In genomic region chr14:104724981-104725771, GRCh38 we compare ENCODE assay signal across 9 cellular contexts. TPM values are rescaled to one million over a fixed set of nuclear protein-coding genes. Genes with fewer than 3 reads are reported as not detected.
DNase-seq lines count a peak whose midpoint lies in the region; ATAC-seq, FAIRE-seq and TF ChIP-seq lines count a peak whose summit lies in the region.
"Had no signal": no experiment of that assay in that cellular context is flagged by ENCODE, and none has a peak within 500 bp of the region (broad histone marks: within the 10 kb centered on the region; RNA-seq: fewer than 3 reads in every experiment).

No MANE protein-coding gene starts in this region.

- H3K4me3 ChIP-seq in WERI-Rb-1 (ENCODE audit: low read depth, low read length), result peak overlapping the region; percentile 41
- peak overlapping the region; percentile 45 for H3K4me3 ChIP-seq in ovary

- no peaks in the 10 kb centered on the region for H3K27me3 Mint-ChIP-seq in activated T-cell treated with anti-CD3 and anti-CD28 coated beads, Interleukin-2, amount 50 U/mL, for 4 hours (ENCODE audit: low read depth)

- TF ChIP-seq POLR2A in ovary (IDR thresholded peaks at IDR 0.05) (no peak), H54 (IDR thresholded peaks at IDR 0.05; ENCODE audit: low read depth, low read length) (no peak)

- H3K4me1 Mint-ChIP-seq in activated T-cell treated with anti-CD3 and anti-CD28 coated beads, Interleukin-2, amount 50 U/mL, for 4 hours (ENCODE audit: low read depth), result no peaks in the 10 kb centered on the region

- 8 to 11% (median 9%) methylated on average over 24 of the region's 24 CpGs for WGBS in ovary, 3 donors

- H3K9me3 Mint-ChIP-seq in activated T-cell treated with anti-CD3 and anti-CD28 coated beads, Interleukin-2, amount 50 U/mL, for 4 hours, result no peaks in the 10 kb centered on the region

- no peak for FAIRE-seq in H54 (lab: Jason Lieb, UNC)
- FAIRE-seq: colon had no signal

- TF ChIP-seq CTCF in WERI-Rb-1 (IDR thresholded peaks at IDR 0.05; ENCODE audit: low read depth, low read length) (peak; percentile 23; the same call in 1 of the 2 replicates), ovary (IDR thresholded peaks at IDR 0.05) (no peak)

- no peak for ATAC-seq in activated T-cell treated with anti-CD3 and anti-CD28 coated beads, Interleukin-2, amount 50 U/mL, for 4 hours
- ATAC-seq in GM18511 (IDR thresholded peaks at IDR 0.05; ENCODE audit: unreplicated experiment), result no peak

- H3K4me1 ChIP-seq in ovary (ENCODE audit: insufficient read depth), result peaks cover 3% of the 10 kb centered on the region

- no peak for DNase-seq in activated T-cell treated with anti-CD3 and anti-CD28 coated beads, Interleukin-2, amount 50 U/mL, for 4 hours
- no peak for DNase-seq in activated T-cell treated with anti-CD3 and anti-CD28 coated beads, Interleukin-2, amount 50 U/mL, for 1 hour
- DNase-seq in WERI-Rb-1 (no peak), head of caudate nucleus (peak in 28 of 42 donors; percentile 28 to 78 (median 54)), ovary (peak in 3 of 5 donors; percentile 43 to 59 (median 53)), NCI-H2081 treated with DMSO at 0.1 percent for 48 hours (lab: John Stamatoyannopoulos, UW) (no peak), H54 (ENCODE audit: insufficient read length, low spot score) (no peak)

- no peaks in the 10 kb centered on the region for H3K36me3 Mint-ChIP-seq in activated T-cell treated with anti-CD3 and anti-CD28 coated beads, Interleukin-2, amount 50 U/mL, for 4 hours (ENCODE audit: insufficient read depth)

- no peak for TF ChIP-seq EP300 in ovary (IDR thresholded peaks at IDR 0.05)

- H3K36me3 ChIP-seq in WERI-Rb-1 (no peaks in the 10 kb centered on the region), ovary (no peaks in the 10 kb centered on the region)

- H3K27ac ChIP-seq in WERI-Rb-1, result no peak overlapping the region
- no peak overlapping the region for H3K27ac ChIP-seq in ovary

- H3K9me3 ChIP-seq in WERI-Rb-1 (ENCODE audit: severe bottlenecking) (no peaks in the 10 kb centered on the region), ovary (no peaks in the 10 kb centered on the region)

- H3K27me3 ChIP-seq in WERI-Rb-1 (ENCODE audit: insufficient read depth, low read depth, severe bottlenecking), result no peaks in the 10 kb centered on the region
- no peaks in the 10 kb centered on the region for H3K27me3 ChIP-seq in ovary

- intact Hi-C loops in head of caudate nucleus (cut with DNase I) (no loop called here), ovary (cut with DNase I) (no loop called here)

- H3K4me3 Mint-ChIP-seq in activated T-cell treated with anti-CD3 and anti-CD28 coated beads, Interleukin-2, amount 50 U/mL, for 4 hours, result peak overlapping the region; percentile 56

RNA-seq across cellular contexts. Expression of gene ADSS1, which starts 1.1 kb away (rescaled TPM):
- 1 to 10 TPM in 1 of 3 donors, under 1 TPM in 2; 0.66 to 1.2 (median 0.69) TPM for total RNA-seq in activated T-cell treated with anti-CD3 and anti-CD28 coated beads, Interleukin-2, amount 50 U/mL, for 4 hours
- 1 to 10 TPM; 2.6 to 9.8 (median 3.8) TPM for total RNA-seq in ovary
- polyA plus RNA-seq in ovary, result 1 to 10 TPM; 4.1 to 4.9 TPM

RNA-seq across cellular contexts. Expression of gene SIVA1, which starts 27.8 kb away (rescaled TPM):
- 100 to 1,000 TPM; 135 to 157 (median 149) TPM for total RNA-seq in activated T-cell treated with anti-CD3 and anti-CD28 coated beads, Interleukin-2, amount 50 U/mL, for 4 hours
- total RNA-seq in ovary, result 100 to 1,000 TPM in 3 of 7 donors, 10 to 100 TPM in 4; 85.7 to 385 (median 91.6) TPM
- 100 to 1,000 TPM in 1 of 2 donors, 1 to 10 TPM in 1; 2.4 to 249 TPM for polyA plus RNA-seq in ovary

RNA-seq across cellular contexts. Expression of gene INF2, which starts 35.8 kb away (rescaled TPM):
- 10 to 100 TPM; 51.8 to 54.9 (median 54.5) TPM for total RNA-seq in activated T-cell treated with anti-CD3 and anti-CD28 coated beads, Interleukin-2, amount 50 U/mL, for 4 hours
- total RNA-seq in ovary, result 10 to 100 TPM; 15.1 to 40.7 (median 22.2) TPM
- 10 to 100 TPM in 1 of 2 donors, 1 to 10 TPM in 1; 6.3 to 18.4 TPM for polyA plus RNA-seq in ovary

Comparison
In these comparisons a context has a peak if more than half of its experiments do, and no peak if none do; other contexts are left out.
1. DNase-seq: peak in head of caudate nucleus (28 of 42) and ovary (3 of 5); none in activated T-cell treated with anti-CD3 and anti-CD28 coated beads, Interleukin-2, amount 50 U/mL, for 4 hours (single experiment), activated T-cell treated with anti-CD3 and anti-CD28 coated beads, Interleukin-2, amount 50 U/mL, for 1 hour (single experiment), WERI-Rb-1 (single experiment), NCI-H2081 treated with DMSO at 0.1 percent for 48 hours (single experiment) and H54 (single experiment).